In genomic region chr18:75687626-75688025, GRCh38 we compare ENCODE assay signal across 28 cellular contexts.
"Had no signal": no experiment of that assay in that cellular context is flagged by ENCODE, and none has a peak within 500 bp of the region (broad histone marks: within the 10 kb centered on the region; RNA-seq: fewer than 3 reads in every experiment).

No MANE protein-coding gene starts in this region.

- FAIRE-seq: islet of Langerhans, kidney, pancreas, small intestine had no signal

- DNase-seq: hippocampal formation; immature natural killer cell; kidney; left colon; left lung; lower lobe of right lung; mammary epithelial cell; mesenchymal stem cell; naive thymus-derived CD8-positive, alpha-beta T cell; pancreas; psoas muscle; right lobe of liver; small intestine; spleen; stimulated activated CD4-positive, alpha-beta T cell treated with anti-CD3 and anti-CD28 coated beads, Interleukin-4, amount 100 ng/mL, for 24 hours; stimulated activated naive CD4-positive, alpha-beta T cell; tibial artery; trophoblast cell; upper lobe of right lung; uterus had no signal

- H3K4me3 Mint-ChIP-seq: immature natural killer cell; naive thymus-derived CD8-positive, alpha-beta T cell; nephron; neural crest cell; stimulated activated effector memory CD8-positive, alpha-beta T cell treated with anti-CD3 and anti-CD28 coated beads, Interleukin-12 subunit alpha, Interleukin-12 subunit beta, amount 100 ng/mL, for 72 hours; stimulated activated naive CD8-positive, alpha-beta T cell treated with anti-CD3 and anti-CD28 coated beads, Interleukin-15, Interleukin-2, amounts not matched to agents 100 ng/mL and 50 ng/mL, for 24 hours had no signal

- H3K9me3 ChIP-seq: left lung, lower lobe of right lung, pancreas, psoas muscle, right atrium auricular region, right lobe of liver, spleen, thoracic aorta, tibial artery, upper lobe of right lung, uterus had no signal

- H3K36me3 Mint-ChIP-seq: immature natural killer cell; naive thymus-derived CD8-positive, alpha-beta T cell; stimulated activated effector memory CD8-positive, alpha-beta T cell treated with anti-CD3 and anti-CD28 coated beads, Interleukin-12 subunit alpha, Interleukin-12 subunit beta, amount 100 ng/mL, for 72 hours had no signal

- H3K27me3 ChIP-seq: left lung, right atrium auricular region, right lobe of liver, spleen, suprapubic skin, tibial artery, uterus had no signal

- H3K4me1 Mint-ChIP-seq: immature natural killer cell; naive thymus-derived CD8-positive, alpha-beta T cell; neural crest cell; stimulated activated effector memory CD8-positive, alpha-beta T cell treated with anti-CD3 and anti-CD28 coated beads, Interleukin-12 subunit alpha, Interleukin-12 subunit beta, amount 100 ng/mL, for 72 hours had no signal

- H3K4me1 ChIP-seq: left lung, lower lobe of right lung, pancreas, psoas muscle, right atrium auricular region, right lobe of liver, spleen, suprapubic skin, tibial artery, upper lobe of right lung, uterus had no signal

- H3K27ac ChIP-seq: left lung, lower lobe of right lung, pancreas, psoas muscle, right atrium auricular region, right lobe of liver, spleen, suprapubic skin, thoracic aorta, tibial artery, upper lobe of right lung, uterus had no signal

- H3K27ac Mint-ChIP-seq: immature natural killer cell; naive thymus-derived CD8-positive, alpha-beta T cell; nephron; stimulated activated effector memory CD8-positive, alpha-beta T cell treated with anti-CD3 and anti-CD28 coated beads, Interleukin-12 subunit alpha, Interleukin-12 subunit beta, amount 100 ng/mL, for 72 hours; stimulated activated naive CD8-positive, alpha-beta T cell treated with anti-CD3 and anti-CD28 coated beads, Interleukin-15, Interleukin-2, amounts not matched to agents 100 ng/mL and 50 ng/mL, for 24 hours had no signal

- H3K4me3 ChIP-seq: left lung, lower lobe of right lung, pancreas, psoas muscle, right atrium auricular region, right lobe of liver, spleen, suprapubic skin, thoracic aorta, tibial artery, upper lobe of right lung, uterus had no signal

- H3K36me3 ChIP-seq: left lung, lower lobe of right lung, pancreas, right atrium auricular region, right lobe of liver, spleen, suprapubic skin, thoracic aorta, tibial artery, upper lobe of right lung, uterus had no signal

- H3K9me3 Mint-ChIP-seq: immature natural killer cell; naive thymus-derived CD8-positive, alpha-beta T cell; stimulated activated naive CD8-positive, alpha-beta T cell treated with anti-CD3 and anti-CD28 coated beads, Interleukin-15, Interleukin-2, amounts not matched to agents 100 ng/mL and 50 ng/mL, for 24 hours had no signal

- H3K27me3 Mint-ChIP-seq: stimulated activated naive CD8-positive, alpha-beta T cell treated with anti-CD3 and anti-CD28 coated beads, Interleukin-15, Interleukin-2, amounts not matched to agents 100 ng/mL and 50 ng/mL, for 24 hours had no signal
